Comparison of ENCODE assay signal across 12 cellular contexts in the genomic region with DNA sequence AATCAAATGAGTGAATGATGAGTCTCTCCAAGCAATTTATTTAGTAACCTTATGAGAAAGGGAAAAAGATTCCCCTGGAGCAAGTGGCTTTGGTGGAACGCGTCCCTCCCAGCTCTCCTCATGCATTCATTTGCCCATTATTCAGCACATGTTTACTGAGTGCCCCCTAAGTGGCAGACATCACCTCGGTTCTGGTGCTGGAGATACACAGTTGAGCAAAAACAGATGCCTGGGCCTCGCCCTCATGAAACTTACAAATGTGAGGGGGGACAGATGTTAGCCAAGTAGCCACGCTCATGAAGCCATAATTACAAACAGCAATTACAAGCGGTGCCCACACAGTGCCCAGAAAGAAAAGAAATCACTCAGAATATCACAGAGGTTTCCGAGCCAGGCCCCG. TPM values are rescaled to one million over a fixed set of nuclear protein-coding genes. Genes with fewer than 3 reads are reported as not detected.
DNase-seq lines count a peak whose midpoint lies in the region; ATAC-seq and TF ChIP-seq lines count a peak whose summit lies in the region.
"Had no signal": no experiment of that assay in that cellular context is flagged by ENCODE, and none has a peak within 500 bp of the region (broad histone marks: within the 10 kb centered on the region; RNA-seq: fewer than 3 reads in every experiment).

No MANE protein-coding gene starts in this region.

- peaks cover 6% of the 10 kb centered on the region for H3K4me1 Mint-ChIP-seq in T-helper 1 cell treated with Interleukin-12 subunit alpha and Interleukin-12 subunit beta and Interleukin-4 antibody, amounts not matched to agents 30 μg/mL and 1 μg/mL, for 36 hours (ENCODE audit: low read depth)
- peaks cover 28% of the 10 kb centered on the region for H3K4me1 Mint-ChIP-seq in GM23338
- H3K4me1 Mint-ChIP-seq in central memory CD8-positive, alpha-beta T cell = peaks cover 19% of the 10 kb centered on the region
- H3K4me1 Mint-ChIP-seq in nephron = peaks cover 71% of the 10 kb centered on the region

- peak overlapping the region; percentile 69 for H3K4me2 ChIP-seq in GM23338
- H3K4me2 ChIP-seq: A549 had no signal

- H3K27ac ChIP-seq in GM23338 (ENCODE audit: low read depth) = no peak overlapping the region
- no peak overlapping the region for H3K27ac ChIP-seq in colonic mucosa
- H3K27ac ChIP-seq: A549, esophagus muscularis mucosa, uterus had no signal

- H3K4me3 Mint-ChIP-seq in T-helper 1 cell treated with Interleukin-12 subunit alpha and Interleukin-12 subunit beta and Interleukin-4 antibody, amounts not matched to agents 30 μg/mL and 1 μg/mL, for 36 hours = peak overlapping the region; percentile 64
- H3K4me3 Mint-ChIP-seq in GM23338 (peak overlapping the region; percentile 42), nephron (peak overlapping the region in 2 of 3 experiments; percentile 14 to 38)
- H3K4me3 Mint-ChIP-seq in central memory CD8-positive, alpha-beta T cell = peak overlapping the region; percentile 59

- H4K20me1 ChIP-seq in GM23338 (replicated peaks; ENCODE audit: insufficient read depth) = no peaks in the 10 kb centered on the region

- peaks cover 4% of the 10 kb centered on the region for H3K27me3 Mint-ChIP-seq in T-helper 1 cell treated with Interleukin-12 subunit alpha and Interleukin-12 subunit beta and Interleukin-4 antibody, amounts not matched to agents 30 μg/mL and 1 μg/mL, for 36 hours (ENCODE audit: low read depth)
- H3K27me3 Mint-ChIP-seq in GM23338 (ENCODE audit: insufficient read depth, low read depth, poor library complexity) = peaks cover 8% of the 10 kb centered on the region
- H3K27me3 Mint-ChIP-seq in central memory CD8-positive, alpha-beta T cell = peaks cover 2% of the 10 kb centered on the region
- no peaks in the 10 kb centered on the region for H3K27me3 Mint-ChIP-seq in nephron (ENCODE audit: low read depth)

- H2AFZ ChIP-seq in GM23338 = peak overlapping the region; percentile 49; the same call in 1 of the 2 replicates

- DNase-seq in T-helper 1 cell (no peak), GM23338 (ENCODE audit: low spot score) (no peak), hepatic stellate cell (ENCODE audit: low spot score) (no peak), colonic mucosa (no peak)
- no peak for DNase-seq in central memory CD8-positive, alpha-beta T cell (ENCODE audit: low spot score in 2 of 2)
- DNase-seq: caudate nucleus, uterus had no signal

- H3K27me3 ChIP-seq in GM23338 (ENCODE audit: insufficient read depth) = no peaks in the 10 kb centered on the region
- no peaks in the 10 kb centered on the region for H3K27me3 ChIP-seq in colonic mucosa
- H3K27me3 ChIP-seq: esophagus muscularis mucosa, uterus had no signal

- no peaks in the 10 kb centered on the region for H3K9me3 Mint-ChIP-seq in T-helper 1 cell treated with Interleukin-12 subunit alpha and Interleukin-12 subunit beta and Interleukin-4 antibody, amounts not matched to agents 30 μg/mL and 1 μg/mL, for 36 hours
- H3K9me3 Mint-ChIP-seq in GM23338 = no peaks in the 10 kb centered on the region; the same call in 2 of the 3 replicates
- H3K9me3 Mint-ChIP-seq in central memory CD8-positive, alpha-beta T cell = no peaks in the 10 kb centered on the region
- no peaks in the 10 kb centered on the region for H3K9me3 Mint-ChIP-seq in nephron

- H3F3A ChIP-seq in GM23338 (replicated peaks; ENCODE audit: low read depth) = no peaks in the 10 kb centered on the region

- H3K9me3 ChIP-seq in colonic mucosa = no peaks in the 10 kb centered on the region
- H3K9me3 ChIP-seq: A549, esophagus muscularis mucosa, uterus had no signal

- H3K4me1 ChIP-seq in GM23338 (ENCODE audit: insufficient read depth) (peaks cover 17% of the 10 kb centered on the region), colonic mucosa (no peaks in the 10 kb centered on the region)
- H3K4me1 ChIP-seq: A549 had no signal

- no peak overlapping the region for H3K9ac ChIP-seq in colonic mucosa (ENCODE audit: low read depth in 2 of 2, low read length in 2 of 2)

- H3K36me3 ChIP-seq in GM23338 (ENCODE audit: insufficient read depth) (no peaks in the 10 kb centered on the region), colonic mucosa (no peaks in the 10 kb centered on the region)
- H3K36me3 ChIP-seq: esophagus muscularis mucosa, uterus had no signal

- no peak overlapping the region for H3K27ac Mint-ChIP-seq in T-helper 1 cell treated with Interleukin-12 subunit alpha and Interleukin-12 subunit beta and Interleukin-4 antibody, amounts not matched to agents 30 μg/mL and 1 μg/mL, for 36 hours
- H3K27ac Mint-ChIP-seq in GM23338 (peak overlapping the region; percentile 90), nephron (peak overlapping the region; percentile 77 to 82 (median 77))
- peak overlapping the region; percentile 88 for H3K27ac Mint-ChIP-seq in central memory CD8-positive, alpha-beta T cell (ENCODE audit: low read depth)

- ATAC-seq in GM23338 (no peak), HG03039 (IDR thresholded peaks at IDR 0.05; ENCODE audit: unreplicated experiment) (no peak)
- ATAC-seq in central memory CD8-positive, alpha-beta T cell (replicated peaks; ENCODE audit: extremely low read depth, poor library complexity, severe bottlenecking) = no peak

- peaks cover 4% of the 10 kb centered on the region; the same call in 1 of the 2 replicates for H3K9me2 ChIP-seq in GM23338 (ENCODE audit: insufficient read depth)

- intact Hi-C loops in colonic mucosa (cut with DNase I) = no loop called here

- no peaks in the 10 kb centered on the region for H3K36me3 Mint-ChIP-seq in T-helper 1 cell treated with Interleukin-12 subunit alpha and Interleukin-12 subunit beta and Interleukin-4 antibody, amounts not matched to agents 30 μg/mL and 1 μg/mL, for 36 hours (ENCODE audit: low read depth)
- H3K36me3 Mint-ChIP-seq in GM23338 (ENCODE audit: low read depth) (no peaks in the 10 kb centered on the region; the same call in 2 of the 3 replicates), nephron (ENCODE audit: low read depth) (no peaks in the 10 kb centered on the region)
- H3K36me3 Mint-ChIP-seq in central memory CD8-positive, alpha-beta T cell (ENCODE audit: insufficient read depth) = peaks cover 1% of the 10 kb centered on the region

- H3K4me3 ChIP-seq in GM23338 (no peak overlapping the region; the same call in 1 of the 2 replicates), colonic mucosa (no peak overlapping the region)
- H3K4me3 ChIP-seq: A549, esophagus muscularis mucosa, uterus had no signal

- no peak for TF ChIP-seq CTCF in GM23338 (conservative IDR thresholded peaks at IDR 0.05; ENCODE audit: low read depth in 2 of 2)
- no peak for TF ChIP-seq CTCF in nephron (IDR thresholded peaks at IDR 0.05; ENCODE audit: unreplicated experiment in 3 of 3)
- no peak for TF ChIP-seq CTCF in colonic mucosa (IDR thresholded peaks at IDR 0.05)

- no peaks in the 10 kb centered on the region for H3K79me2 ChIP-seq in GM23338 (replicated peaks; ENCODE audit: insufficient read depth)

TF ChIP-seq in GM23338, 12 proteins besides CTCF, POLR2A, EP300 and RAD21 (continues in another document):
- TF ChIP-seq, protein P1, sequence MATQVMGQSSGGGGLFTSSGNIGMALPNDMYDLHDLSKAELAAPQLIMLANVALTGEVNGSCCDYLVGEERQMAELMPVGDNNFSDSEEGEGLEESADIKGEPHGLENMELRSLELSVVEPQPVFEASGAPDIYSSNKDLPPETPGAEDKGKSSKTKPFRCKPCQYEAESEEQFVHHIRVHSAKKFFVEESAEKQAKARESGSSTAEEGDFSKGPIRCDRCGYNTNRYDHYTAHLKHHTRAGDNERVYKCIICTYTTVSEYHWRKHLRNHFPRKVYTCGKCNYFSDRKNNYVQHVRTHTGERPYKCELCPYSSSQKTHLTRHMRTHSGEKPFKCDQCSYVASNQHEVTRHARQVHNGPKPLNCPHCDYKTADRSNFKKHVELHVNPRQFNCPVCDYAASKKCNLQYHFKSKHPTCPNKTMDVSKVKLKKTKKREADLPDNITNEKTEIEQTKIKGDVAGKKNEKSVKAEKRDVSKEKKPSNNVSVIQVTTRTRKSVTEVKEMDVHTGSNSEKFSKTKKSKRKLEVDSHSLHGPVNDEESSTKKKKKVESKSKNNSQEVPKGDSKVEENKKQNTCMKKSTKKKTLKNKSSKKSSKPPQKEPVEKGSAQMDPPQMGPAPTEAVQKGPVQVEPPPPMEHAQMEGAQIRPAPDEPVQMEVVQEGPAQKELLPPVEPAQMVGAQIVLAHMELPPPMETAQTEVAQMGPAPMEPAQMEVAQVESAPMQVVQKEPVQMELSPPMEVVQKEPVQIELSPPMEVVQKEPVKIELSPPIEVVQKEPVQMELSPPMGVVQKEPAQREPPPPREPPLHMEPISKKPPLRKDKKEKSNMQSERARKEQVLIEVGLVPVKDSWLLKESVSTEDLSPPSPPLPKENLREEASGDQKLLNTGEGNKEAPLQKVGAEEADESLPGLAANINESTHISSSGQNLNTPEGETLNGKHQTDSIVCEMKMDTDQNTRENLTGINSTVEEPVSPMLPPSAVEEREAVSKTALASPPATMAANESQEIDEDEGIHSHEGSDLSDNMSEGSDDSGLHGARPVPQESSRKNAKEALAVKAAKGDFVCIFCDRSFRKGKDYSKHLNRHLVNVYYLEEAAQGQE (IDR thresholded peaks at IDR 0.05; ENCODE audit: unreplicated experiment) = no peak
- TF ChIP-seq CREB1 (CRISPR knock-in tag; IDR thresholded peaks at IDR 0.05; ENCODE audit: low read depth) = no peak
- no peak for TF ChIP-seq ZNF114 (CRISPR knock-in tag; IDR thresholded peaks at IDR 0.05)
- TF ChIP-seq, protein P2, sequence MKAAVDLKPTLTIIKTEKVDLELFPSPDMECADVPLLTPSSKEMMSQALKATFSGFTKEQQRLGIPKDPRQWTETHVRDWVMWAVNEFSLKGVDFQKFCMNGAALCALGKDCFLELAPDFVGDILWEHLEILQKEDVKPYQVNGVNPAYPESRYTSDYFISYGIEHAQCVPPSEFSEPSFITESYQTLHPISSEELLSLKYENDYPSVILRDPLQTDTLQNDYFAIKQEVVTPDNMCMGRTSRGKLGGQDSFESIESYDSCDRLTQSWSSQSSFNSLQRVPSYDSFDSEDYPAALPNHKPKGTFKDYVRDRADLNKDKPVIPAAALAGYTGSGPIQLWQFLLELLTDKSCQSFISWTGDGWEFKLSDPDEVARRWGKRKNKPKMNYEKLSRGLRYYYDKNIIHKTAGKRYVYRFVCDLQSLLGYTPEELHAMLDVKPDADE (IDR thresholded peaks at IDR 0.05) = no peak
- no peak for TF ChIP-seq NANOG (IDR thresholded peaks at IDR 0.05; ENCODE audit: borderline replicate concordance)
- no peak for TF ChIP-seq EZH2 (IDR thresholded peaks at IDR 0.05; ENCODE audit: low read depth, unreplicated experiment)

RNA-seq across cellular contexts. Expression of a gene that starts 45.1 kb away (rescaled TPM):
- not detected in 2 replicates for total RNA-seq in GM23338 (2014; rRNA removed; shearing (Covaris generic))
- polyA plus RNA-seq in GM23338 (2016; fragmentation: Nextera tagmentation; extraction: Ambion mirVana) = not detected in 2 replicates
- under 1 TPM in 1 of 2 donors, not detected in 1; 0.32 TPM for total RNA-seq in colonic mucosa
- total RNA-seq: esophagus muscularis mucosa had no signal
- polyA plus RNA-seq: A549 had no signal
